8 cellular contexts compared by ENCODE assay signal in the genomic region with DNA sequence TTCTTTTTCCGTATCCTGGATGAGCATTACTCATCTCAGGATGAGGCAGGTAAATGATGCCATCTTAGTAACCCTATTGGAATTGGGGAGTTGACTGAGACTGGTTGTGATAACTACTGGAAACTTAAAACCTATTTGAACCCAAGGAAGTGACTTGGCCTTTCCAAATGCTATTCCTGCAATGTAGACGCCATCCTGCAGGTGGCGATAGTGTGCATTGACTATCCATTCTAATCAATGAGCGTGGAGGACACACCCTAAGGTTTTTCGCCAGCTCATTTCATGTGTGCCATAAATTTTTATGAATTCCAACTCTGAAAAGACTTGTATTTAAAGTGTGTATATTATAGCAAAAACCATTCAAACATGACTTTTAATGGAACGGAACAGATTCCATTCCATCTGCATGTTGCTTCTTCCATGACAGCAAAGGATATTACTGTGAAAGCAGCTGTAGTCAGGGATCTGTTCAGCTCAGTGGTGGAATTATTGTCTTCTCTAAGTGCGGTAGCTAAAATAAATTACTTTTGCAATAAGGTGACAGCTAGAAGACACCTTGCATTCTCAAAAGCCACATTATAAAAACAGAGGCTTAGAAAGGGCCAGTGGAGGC. TPM values are rescaled to one million over a fixed set of nuclear protein-coding genes. Genes with fewer than 3 reads are reported as not detected.
A peak's percentile ranks its signal among the peaks of the same experiment; 100 is the strongest.
DNase-seq lines count a peak whose midpoint lies in the region; ATAC-seq and TF ChIP-seq lines count a peak whose summit lies in the region.

No MANE protein-coding gene starts in this region.

- CTCF ChIA-PET in activated CD8-positive, alpha-beta T cell treated with anti-CD3 and anti-CD28 coated beads, Interleukin-2, amount 10 ng/mL, durations not matched to agents 7 days and 5 days (lab: Charles Lee) = interaction anchor here (1.1 to 1.8 kb wide), 3 partner anchors 10 to 44 kb away, joined by 3 to 10 read pairs (median 5); no protein-coding TSS in a partner anchor

- no peak overlapping the region for H3K27ac Mint-ChIP-seq in HFFc6
- no peak overlapping the region for H3K27ac Mint-ChIP-seq in activated CD8-positive, alpha-beta T cell treated with anti-CD3 and anti-CD28 coated beads, Interleukin-2, amount 10 ng/mL, durations not matched to agents 7 days and 5 days

- H3K36me3 ChIP-seq in lower lobe of right lung = peaks cover 22% of the 10 kb centered on the region

- peaks cover 4% of the 10 kb centered on the region for H3K27me3 Mint-ChIP-seq in HFFc6 (ENCODE audit: insufficient read depth)
- no peaks in the 10 kb centered on the region for H3K27me3 Mint-ChIP-seq in activated CD8-positive, alpha-beta T cell treated with anti-CD3 and anti-CD28 coated beads, Interleukin-2, amount 10 ng/mL, durations not matched to agents 7 days and 5 days (ENCODE audit: low read depth)

- H3K4me1 ChIP-seq in lower lobe of right lung = no peaks in the 10 kb centered on the region

- H3K4me3 Mint-ChIP-seq in HFFc6 = no peak overlapping the region
- H3K4me3 Mint-ChIP-seq in activated CD8-positive, alpha-beta T cell treated with anti-CD3 and anti-CD28 coated beads, Interleukin-2, amount 10 ng/mL, durations not matched to agents 7 days and 5 days = no peak overlapping the region

- TF ChIP-seq CTCF in HFFc6 (IDR thresholded peaks at IDR 0.05) (peak; percentile 81), lower lobe of right lung (IDR thresholded peaks at IDR 0.05) (peak; percentile 64)

- intact Hi-C loops in lower lobe of right lung (cut with DNase I) = no loop called here

- ATAC-seq in activated CD8-positive, alpha-beta T cell treated with anti-CD3 and anti-CD28 coated beads, Interleukin-2, amount 10 ng/mL, durations not matched to agents 7 days and 5 days = no peak
- ATAC-seq in lower lobe of right lung (no peak), HG02588 (IDR thresholded peaks at IDR 0.05; ENCODE audit: unreplicated experiment) (no peak), HG02642 (IDR thresholded peaks at IDR 0.05; ENCODE audit: poor library complexity, unreplicated experiment) (no peak)

- no peak overlapping the region for H3K27ac ChIP-seq in lower lobe of right lung

- H3K4me1 Mint-ChIP-seq in HFFc6 (ENCODE audit: low read depth) = peaks cover 12% of the 10 kb centered on the region
- H3K4me1 Mint-ChIP-seq in activated CD8-positive, alpha-beta T cell treated with anti-CD3 and anti-CD28 coated beads, Interleukin-2, amount 10 ng/mL, durations not matched to agents 7 days and 5 days (ENCODE audit: low read depth) = peaks cover under 1% of the 10 kb centered on the region

- H3K9me3 Mint-ChIP-seq in HFFc6 = no peaks in the 10 kb centered on the region
- peaks cover 5% of the 10 kb centered on the region for H3K9me3 Mint-ChIP-seq in activated CD8-positive, alpha-beta T cell treated with anti-CD3 and anti-CD28 coated beads, Interleukin-2, amount 10 ng/mL, durations not matched to agents 7 days and 5 days (ENCODE audit: insufficient read depth)

- H3K36me3 Mint-ChIP-seq in HFFc6 (ENCODE audit: low read depth) = no peaks in the 10 kb centered on the region
- H3K36me3 Mint-ChIP-seq in activated CD8-positive, alpha-beta T cell treated with anti-CD3 and anti-CD28 coated beads, Interleukin-2, amount 10 ng/mL, durations not matched to agents 7 days and 5 days (ENCODE audit: low read depth) = no peaks in the 10 kb centered on the region

- DNase-seq in CD1c-positive myeloid dendritic cell (ENCODE audit: extremely low spot score) (peak; percentile 18), HFFc6 (no peak), lower lobe of right lung (no peak), A172 (ENCODE audit: low spot score) (no peak), DMS153 treated with DMSO at 0.1 percent for 48 hours (lab: John Stamatoyannopoulos, UW; ENCODE audit: unreplicated experiment) (no peak)
- peak; percentile 51 for DNase-seq in activated CD8-positive, alpha-beta T cell treated with anti-CD3 and anti-CD28 coated beads, Interleukin-2, amount 10 ng/mL, durations not matched to agents 7 days and 5 days

- POLR2A ChIA-PET in activated CD8-positive, alpha-beta T cell treated with anti-CD3 and anti-CD28 coated beads, Interleukin-2, amount 10 ng/mL, durations not matched to agents 7 days and 5 days (lab: Charles Lee) = no interaction called here

- H3K27me3 ChIP-seq in lower lobe of right lung (ENCODE audit: low read depth) = no peaks in the 10 kb centered on the region

- H3K9me3 ChIP-seq in lower lobe of right lung = no peaks in the 10 kb centered on the region

- H3K4me3 ChIP-seq in lower lobe of right lung = no peak overlapping the region

RNA-seq across cellular contexts. Expression of a gene that starts 55.3 kb away (rescaled TPM):
- not detected for total RNA-seq in HFFc6 (2021; fragmentation: NEBNext Ultra II Directional; extraction: Animal tissue kit (Norgen Biotek cat#: 25700))
- not detected for total RNA-seq in activated CD8-positive, alpha-beta T cell treated with anti-CD3 and anti-CD28 coated beads, Interleukin-2, amount 10 ng/mL, durations not matched to agents 7 days and 5 days
- 11.8 TPM for total RNA-seq in lower lobe of right lung
- total RNA-seq in A172 (2014; rRNA removed; shearing (Covaris generic)) = 0.55 and 1.3 TPM in 2 replicates

Comparison
In these comparisons a context has a peak if more than half of its experiments do, and no peak if none do; other contexts are left out.
1. DNase-seq: peak in CD1c-positive myeloid dendritic cell (single experiment) and activated CD8-positive, alpha-beta T cell treated with anti-CD3 and anti-CD28 coated beads, Interleukin-2, amount 10 ng/mL, durations not matched to agents 7 days and 5 days (single experiment); none in HFFc6 (single experiment), lower lobe of right lung (single experiment), A172 (single experiment) and DMS153 treated with DMSO at 0.1 percent for 48 hours (single experiment).